Comparison of ENCODE assay signal across 12 cellular contexts in genomic region chr2:210955591-210955990, GRCh38.
A peak's percentile ranks its signal among the peaks of the same experiment; 100 is the strongest.
DNase-seq lines count a peak whose midpoint lies in the region; ATAC-seq, FAIRE-seq and TF ChIP-seq lines count a peak whose summit lies in the region.
"Had no signal": no experiment of that assay in that cellular context is flagged by ENCODE, and none has a peak within 500 bp of the region (broad histone marks: within the 10 kb centered on the region; RNA-seq: fewer than 3 reads in every experiment).

No MANE protein-coding gene starts in this region.

- H3K4me3 ChIP-seq in suprapubic skin, result no peak overlapping the region

- no peak overlapping the region for H3K27ac Mint-ChIP-seq in activated T-helper 17 cell treated with anti-CD3 and anti-CD28 coated beads, Interleukin-2, amount 50 U/mL, for 72 hours

- FAIRE-seq in urothelium cell line (lab: Jason Lieb, UNC), result no peak
- FAIRE-seq: small intestine had no signal

- no peak for ATAC-seq in GM18873 (IDR thresholded peaks at IDR 0.05; ENCODE audit: low FRiP score, unreplicated experiment)
- no peak for ATAC-seq in activated T-helper 17 cell treated with anti-CD3 and anti-CD28 coated beads, Interleukin-2, amount 50 U/mL, for 72 hours (replicated peaks)

- H3K27me3 ChIP-seq in suprapubic skin, result no peaks in the 10 kb centered on the region

- no peak for TF ChIP-seq EP300 in suprapubic skin (IDR thresholded peaks at IDR 0.05)

- peak; percentile 41 for DNase-seq in HS-27A (ENCODE audit: low read depth)
- DNase-seq in T1000 (lab: John Stamatoyannopoulos, UW), result peak; percentile 2
- DNase-seq in fibroblast of peridontal ligament (ENCODE audit: extremely low read depth), result peak; percentile 51
- peak; percentile 29 for DNase-seq in urothelium cell line (ENCODE audit: low spot score)
- DNase-seq in suprapubic skin (ENCODE audit: low spot score in 2 of 2), result no peak
- DNase-seq: activated CD4-positive, alpha-beta T cell treated with anti-CD3 and anti-CD28 coated beads, Interleukin-2, amount 50 U/mL, for 4 hours; NCI-H1092; NCI-H446; small intestine; T-helper 2 cell had no signal

- no peak overlapping the region for H3K4me3 Mint-ChIP-seq in activated T-helper 17 cell treated with anti-CD3 and anti-CD28 coated beads, Interleukin-2, amount 50 U/mL, for 72 hours

- H3K4me1 Mint-ChIP-seq in activated T-helper 17 cell treated with anti-CD3 and anti-CD28 coated beads, Interleukin-2, amount 50 U/mL, for 72 hours, result no peaks in the 10 kb centered on the region

- no peak overlapping the region for H3K27ac ChIP-seq in suprapubic skin

- H3K4me1 ChIP-seq in suprapubic skin, result no peaks in the 10 kb centered on the region

- TF ChIP-seq CTCF in suprapubic skin (IDR thresholded peaks at IDR 0.05), result no peak

- H3K27me3 Mint-ChIP-seq in activated T-helper 17 cell treated with anti-CD3 and anti-CD28 coated beads, Interleukin-2, amount 50 U/mL, for 72 hours, result no peaks in the 10 kb centered on the region

- no peaks in the 10 kb centered on the region for H3K9me3 ChIP-seq in suprapubic skin

- H3K36me3 Mint-ChIP-seq in activated T-helper 17 cell treated with anti-CD3 and anti-CD28 coated beads, Interleukin-2, amount 50 U/mL, for 72 hours (ENCODE audit: low read depth), result no peaks in the 10 kb centered on the region

- 97% methylated on average over 3 of the region's 3 CpGs for WGBS in suprapubic skin

- H3K9me3 Mint-ChIP-seq in activated T-helper 17 cell treated with anti-CD3 and anti-CD28 coated beads, Interleukin-2, amount 50 U/mL, for 72 hours, result peaks cover 7% of the 10 kb centered on the region

- no peak for TF ChIP-seq POLR2A in suprapubic skin (IDR thresholded peaks at IDR 0.05)

- H3K36me3 ChIP-seq in suprapubic skin, result no peaks in the 10 kb centered on the region

Comparison
In these comparisons a context has a peak if more than half of its experiments do, and no peak if none do; other contexts are left out.
1. DNase-seq: peak in HS-27A (single experiment), T1000 (single experiment), fibroblast of peridontal ligament (single experiment) and urothelium cell line (single experiment); none in suprapubic skin (0 of 2).